Comparison of ENCODE assay signal across 8 cellular contexts in genomic region chrX:15471016-15471415, GRCh38. TPM values are rescaled to one million over a fixed set of nuclear protein-coding genes. Genes with fewer than 3 reads are reported as not detected.
A peak's percentile ranks its signal among the peaks of the same experiment; 100 is the strongest.
DNase-seq lines count a peak whose midpoint lies in the region; ATAC-seq and TF ChIP-seq lines count a peak whose summit lies in the region.

No MANE protein-coding gene starts in this region.

- TF ChIP-seq CTCF in MM.1S (IDR thresholded peaks at IDR 0.05; ENCODE audit: low read length) (peak; percentile 76), astrocyte of the spinal cord (IDR thresholded peaks at IDR 0.05; ENCODE audit: low read depth, low read length) (peak; percentile 92)

- no peaks in the 10 kb centered on the region for H3K4me1 ChIP-seq in MM.1S (ENCODE audit: low read length)

- H3K9ac ChIP-seq in MM.1S (ENCODE audit: low read length) = no peak overlapping the region

- H3K9me3 Mint-ChIP-seq in T-helper 2 cell treated with Interferon-gamma antibody and Interleukin-4, amounts not matched to agents 5 μg/mL and 100 μg/mL, for 36 hours = no peaks in the 10 kb centered on the region

- H4K20me1 ChIP-seq in MM.1S (ENCODE audit: insufficient read depth, low read length) = no peaks in the 10 kb centered on the region

- no peak overlapping the region for H3K27ac Mint-ChIP-seq in T-helper 2 cell treated with Interferon-gamma antibody and Interleukin-4, amounts not matched to agents 5 μg/mL and 100 μg/mL, for 36 hours

- intact Hi-C loops in posterior vena cava (cut with DNase I) = no loop called here

- in situ Hi-C loops in astrocyte of the spinal cord (cut with HindIII; ENCODE audit: low sequenced_read_pairs) = no loop called here

- no peak overlapping the region for H3K4me2 ChIP-seq in MM.1S (ENCODE audit: low read depth, low read length)

- no peaks in the 10 kb centered on the region for H3K27me3 Mint-ChIP-seq in T-helper 2 cell treated with Interferon-gamma antibody and Interleukin-4, amounts not matched to agents 5 μg/mL and 100 μg/mL, for 36 hours (ENCODE audit: low read depth)

- no peak overlapping the region for H3K27ac ChIP-seq in MM.1S (ENCODE audit: low read length)

- no peak overlapping the region for H3K4me3 ChIP-seq in MM.1S (ENCODE audit: low read length)
- H3K4me3 ChIP-seq in astrocyte of the spinal cord (ENCODE audit: low read depth, low read length) = no peak overlapping the region

- H3K79me2 ChIP-seq in MM.1S (ENCODE audit: low read length) = no peaks in the 10 kb centered on the region

- H3K36me3 Mint-ChIP-seq in T-helper 2 cell treated with Interferon-gamma antibody and Interleukin-4, amounts not matched to agents 5 μg/mL and 100 μg/mL, for 36 hours (ENCODE audit: low read depth) = no peaks in the 10 kb centered on the region

- H3K4me3 Mint-ChIP-seq in T-helper 2 cell treated with Interferon-gamma antibody and Interleukin-4, amounts not matched to agents 5 μg/mL and 100 μg/mL, for 36 hours = no peak overlapping the region

- H3K9me3 ChIP-seq in MM.1S (replicated peaks; ENCODE audit: insufficient read depth, low read length) = no peaks in the 10 kb centered on the region

- no peaks in the 10 kb centered on the region for H3K27me3 ChIP-seq in MM.1S (replicated peaks; ENCODE audit: insufficient read depth, low read length)

- peak; percentile 74 for ATAC-seq in GM21723 (IDR thresholded peaks at IDR 0.05; ENCODE audit: unreplicated experiment)

- no peaks in the 10 kb centered on the region for H3K36me3 ChIP-seq in MM.1S (replicated peaks; ENCODE audit: insufficient read depth, low read length)

- DNase-seq in DMS53 treated with DMSO at 0.1 percent for 48 hours (lab: John Stamatoyannopoulos, UW; ENCODE audit: unreplicated experiment) = peak; percentile 43
- peak; percentile 54 for DNase-seq in MM.1S
- peak; percentile 34 for DNase-seq in T-helper 2 cell treated with Interferon-gamma antibody and Interleukin-4, amounts not matched to agents 5 μg/mL and 100 μg/mL, for 36 hours (ENCODE audit: low spot score)
- DNase-seq in astrocyte of the spinal cord (ENCODE audit: low read depth, low spot score) = peak; percentile 44
- peak; percentile 30 to 46 for DNase-seq in hippocampal formation (lab: John Stamatoyannopoulos, UW)
- DNase-seq in stimulated activated CD4-positive, alpha-beta T cell treated with anti-CD3 and anti-CD28 coated beads, Interleukin-12 subunit alpha, Interleukin-12 subunit beta, amount 100 ng/mL, for 48 hours (ENCODE audit: low read depth in 2 of 3, low spot score in 1 of 3) = peak; percentile 23 to 66 (median 29)
- no peak for DNase-seq in posterior vena cava (ENCODE audit: low spot score)

- H3F3A ChIP-seq in MM.1S (ENCODE audit: insufficient read depth, low read length) = no peaks in the 10 kb centered on the region

- H3K4me1 Mint-ChIP-seq in T-helper 2 cell treated with Interferon-gamma antibody and Interleukin-4, amounts not matched to agents 5 μg/mL and 100 μg/mL, for 36 hours (ENCODE audit: low read depth) = no peaks in the 10 kb centered on the region

- no peaks in the 10 kb centered on the region for H3K9me2 ChIP-seq in MM.1S (replicated peaks; ENCODE audit: insufficient read depth, low read length)

- H2AFZ ChIP-seq in MM.1S (ENCODE audit: low read length) = no peak overlapping the region

RNA-seq across cellular contexts. Expression of gene PIR, which starts 22.1 kb away (rescaled TPM):
- total RNA-seq in posterior vena cava = 10 to 100 TPM; 10.4 to 12.2 TPM

RNA-seq across cellular contexts. Expression of gene BMX, which starts 29.6 kb away (rescaled TPM):
- total RNA-seq in posterior vena cava = 1 to 10 TPM; 4.4 to 7.0 TPM
